In genomic region chr2:163610817-163611556, GRCh38 we compare ENCODE assay signal across 13 cellular contexts.
A peak's percentile ranks its signal among the peaks of the same experiment; 100 is the strongest.
DNase-seq lines count a peak whose midpoint lies in the region; ATAC-seq and TF ChIP-seq lines count a peak whose summit lies in the region.
"Had no signal": no experiment of that assay in that cellular context is flagged by ENCODE, and none has a peak within 500 bp of the region (broad histone marks: within the 10 kb centered on the region; RNA-seq: fewer than 3 reads in every experiment).

No MANE protein-coding gene starts in this region.

- DNase-seq in 8988T, result peak; percentile 22
- peak; percentile 32 for DNase-seq in PC-3
- peak; percentile 43 for DNase-seq in inferior parietal cortex (ENCODE audit: extremely low spot score)
- DNase-seq in left colon, result no peak
- DNase-seq in activated CD4-positive, alpha-beta T cell treated with anti-CD3 and anti-CD28 coated beads for 36 hours, result no peak
- no peak for DNase-seq in osteoblast (ENCODE audit: insufficient read length, low spot score, missing footprints)
- DNase-seq in CD4-positive, alpha-beta T cell, result no peak
- DNase-seq: CD8-positive, alpha-beta memory T cell; T-helper 1 cell had no signal

- ATAC-seq in GM19351 (IDR thresholded peaks at IDR 0.05; ENCODE audit: unreplicated experiment), result peak; percentile 51
- peak; percentile 53 for ATAC-seq in PC-3
- ATAC-seq in left colon, result no peak
- no peak for ATAC-seq in activated CD4-positive, alpha-beta T cell treated with anti-CD3 and anti-CD28 coated beads for 36 hours
- ATAC-seq in CD4-positive, alpha-beta T cell (ENCODE audit: poor library complexity), result no peak
- ATAC-seq: K562 had no signal

- no peaks in the 10 kb centered on the region for H3K79me2 ChIP-seq in PC-3 (ENCODE audit: low read length)
- no peaks in the 10 kb centered on the region for H3K79me2 ChIP-seq in osteoblast (ENCODE audit: insufficient read depth, low read length)
- H3K79me2 ChIP-seq: parathyroid adenoma had no signal

- no peaks in the 10 kb centered on the region for H3K27me3 ChIP-seq in PC-3 (ENCODE audit: low read length)
- H3K27me3 ChIP-seq in osteoblast (ENCODE audit: insufficient read depth, low read length), result no peaks in the 10 kb centered on the region
- no peaks in the 10 kb centered on the region for H3K27me3 ChIP-seq in CD4-positive, alpha-beta T cell (ENCODE audit: control insufficient read depth, insufficient read depth, low read length)

- no peak overlapping the region for H3K4me2 ChIP-seq in PC-3 (ENCODE audit: low read length)
- no peak overlapping the region for H3K4me2 ChIP-seq in osteoblast (ENCODE audit: insufficient read depth, low read length)

- H4K20me1 ChIP-seq in PC-3 (ENCODE audit: low read length), result no peaks in the 10 kb centered on the region
- H4K20me1 ChIP-seq in osteoblast (ENCODE audit: insufficient read depth, low read length), result no peaks in the 10 kb centered on the region

- no peaks in the 10 kb centered on the region for H3K4me1 Mint-ChIP-seq in activated CD4-positive, alpha-beta T cell treated with anti-CD3 and anti-CD28 coated beads for 36 hours
- H3K4me1 Mint-ChIP-seq in CD4-positive, alpha-beta T cell (ENCODE audit: low read depth), result no peaks in the 10 kb centered on the region
- H3K4me1 Mint-ChIP-seq: activated naive CD4-positive, alpha-beta T cell treated with anti-CD3 and anti-CD28 coated beads, Interleukin-2, amount 50 U/mL, for 24 hours; CD8-positive, alpha-beta memory T cell had no signal

- H3K9me3 ChIP-seq in PC-3 (ENCODE audit: low read length) (no peaks in the 10 kb centered on the region), osteoblast (ENCODE audit: low read depth, low read length) (no peaks in the 10 kb centered on the region)
- H3K9me3 ChIP-seq in CD4-positive, alpha-beta T cell (ENCODE audit: control insufficient read depth, low read length), result no peaks in the 10 kb centered on the region

- no peak overlapping the region for H3K27ac Mint-ChIP-seq in activated CD4-positive, alpha-beta T cell treated with anti-CD3 and anti-CD28 coated beads for 36 hours
- no peak overlapping the region for H3K27ac Mint-ChIP-seq in CD4-positive, alpha-beta T cell
- H3K27ac Mint-ChIP-seq: activated naive CD4-positive, alpha-beta T cell treated with anti-CD3 and anti-CD28 coated beads, Interleukin-2, amount 50 U/mL, for 24 hours; CD8-positive, alpha-beta memory T cell had no signal

- no peak overlapping the region for H3K4me3 Mint-ChIP-seq in activated CD4-positive, alpha-beta T cell treated with anti-CD3 and anti-CD28 coated beads for 36 hours
- H3K4me3 Mint-ChIP-seq in CD4-positive, alpha-beta T cell, result no peak overlapping the region
- H3K4me3 Mint-ChIP-seq: activated naive CD4-positive, alpha-beta T cell treated with anti-CD3 and anti-CD28 coated beads, Interleukin-2, amount 50 U/mL, for 24 hours; CD8-positive, alpha-beta memory T cell had no signal

- no peak overlapping the region for H3K9ac ChIP-seq in PC-3 (ENCODE audit: low read length)
- H3K9ac ChIP-seq: parathyroid adenoma had no signal

- no peaks in the 10 kb centered on the region for H3F3A ChIP-seq in PC-3 (ENCODE audit: low read length, unreplicated experiment)

- peaks cover 2% of the 10 kb centered on the region for H3K9me3 Mint-ChIP-seq in activated CD4-positive, alpha-beta T cell treated with anti-CD3 and anti-CD28 coated beads for 36 hours (ENCODE audit: low read depth)
- no peaks in the 10 kb centered on the region for H3K9me3 Mint-ChIP-seq in CD4-positive, alpha-beta T cell
- H3K9me3 Mint-ChIP-seq: activated naive CD4-positive, alpha-beta T cell treated with anti-CD3 and anti-CD28 coated beads, Interleukin-2, amount 50 U/mL, for 24 hours had no signal

- H3K36me3 Mint-ChIP-seq in activated CD4-positive, alpha-beta T cell treated with anti-CD3 and anti-CD28 coated beads for 36 hours (ENCODE audit: low read depth), result no peaks in the 10 kb centered on the region
- no peaks in the 10 kb centered on the region for H3K36me3 Mint-ChIP-seq in CD4-positive, alpha-beta T cell (ENCODE audit: low read depth)
- H3K36me3 Mint-ChIP-seq: activated naive CD4-positive, alpha-beta T cell treated with anti-CD3 and anti-CD28 coated beads, Interleukin-2, amount 50 U/mL, for 24 hours; CD8-positive, alpha-beta memory T cell had no signal

- H3K27me3 Mint-ChIP-seq in activated CD4-positive, alpha-beta T cell treated with anti-CD3 and anti-CD28 coated beads for 36 hours, result no peaks in the 10 kb centered on the region
- no peaks in the 10 kb centered on the region for H3K27me3 Mint-ChIP-seq in CD4-positive, alpha-beta T cell
- H3K27me3 Mint-ChIP-seq: activated naive CD4-positive, alpha-beta T cell treated with anti-CD3 and anti-CD28 coated beads, Interleukin-2, amount 50 U/mL, for 24 hours; CD8-positive, alpha-beta memory T cell had no signal

- CTCF ChIA-PET in PC-3 (lab: Charles Lee), result no interaction called here
- CTCF ChIA-PET in activated CD4-positive, alpha-beta T cell treated with anti-CD3 and anti-CD28 coated beads for 36 hours (lab: Charles Lee), result no interaction called here
- CTCF ChIA-PET in CD4-positive, alpha-beta T cell (lab: Charles Lee), result no interaction called here

- intact Hi-C loops in PC-3 (cut with micrococcal nuclease) (no loop called here), left colon (cut with DNase I, micrococcal nuclease) (no loop called here)
- intact Hi-C loops in activated CD4-positive, alpha-beta T cell treated with anti-CD3 and anti-CD28 coated beads for 36 hours (cut with DNase I, micrococcal nuclease), result no loop called here
- intact Hi-C loops in CD4-positive, alpha-beta T cell (cut with DNase I, micrococcal nuclease), result loop anchor here in 1 of 2 experiments (5.0 kb wide), 1 partner anchor 411 kb away; no protein-coding TSS in a partner anchor

- H2AFZ ChIP-seq in PC-3 (ENCODE audit: low read length) (no peak overlapping the region), osteoblast (ENCODE audit: low read length) (no peak overlapping the region)
- H2AFZ ChIP-seq: parathyroid adenoma had no signal

- H3K36me3 ChIP-seq in PC-3 (ENCODE audit: low read depth, low read length), result no peaks in the 10 kb centered on the region
- peaks cover 3% of the 10 kb centered on the region for H3K36me3 ChIP-seq in osteoblast (ENCODE audit: insufficient read depth, low read length)

- H3K27ac ChIP-seq in PC-3 (ENCODE audit: low read length) (no peak overlapping the region), osteoblast (ENCODE audit: low read depth, low read length) (no peak overlapping the region)
- no peak overlapping the region for H3K27ac ChIP-seq in CD4-positive, alpha-beta T cell (ENCODE audit: low read depth, low read length)
- H3K27ac ChIP-seq: parathyroid adenoma had no signal

- BruUV-seq in PC-3 (replicated peaks; lab: Mats Ljungman, UMichigan), result no TSS peak

- TF ChIP-seq CTCF in PC-3 (conservative IDR thresholded peaks at IDR 0.05; ENCODE audit: low read depth, low read length) (peak; percentile 53), osteoblast (IDR thresholded peaks at IDR 0.05; ENCODE audit: extremely low read depth, low read depth, low read length) (no peak)
- no peak for TF ChIP-seq CTCF in CD4-positive, alpha-beta T cell (IDR thresholded peaks at IDR 0.05)

- no peaks in the 10 kb centered on the region for H3K9me2 ChIP-seq in PC-3 (replicated peaks; ENCODE audit: low read length)

- H3K4me3 ChIP-seq in PC-3 (ENCODE audit: low read length) (no peak overlapping the region), osteoblast (ENCODE audit: insufficient read depth, low read length) (no peak overlapping the region)
- H3K4me3 ChIP-seq: K562 had no signal

- H3K4me1 ChIP-seq in PC-3 (ENCODE audit: insufficient read depth, low read length) (no peaks in the 10 kb centered on the region), osteoblast (ENCODE audit: insufficient read depth, low read length) (no peaks in the 10 kb centered on the region)
- H3K4me1 ChIP-seq: parathyroid adenoma had no signal

- POLR2A ChIA-PET in PC-3 (lab: Charles Lee; ENCODE audit: unreplicated experiment), result no interaction called here
- POLR2A ChIA-PET in activated CD4-positive, alpha-beta T cell treated with anti-CD3 and anti-CD28 coated beads for 36 hours (lab: Charles Lee), result no interaction called here
- POLR2A ChIA-PET in CD4-positive, alpha-beta T cell (lab: Charles Lee), result no interaction called here

Comparison
In these comparisons a context has a peak if more than half of its experiments do, and no peak if none do; other contexts are left out.
1. DNase-seq: peak in 8988T (single experiment), PC-3 (single experiment) and inferior parietal cortex (single experiment); none in left colon (0 of 2), activated CD4-positive, alpha-beta T cell treated with anti-CD3 and anti-CD28 coated beads for 36 hours (single experiment), osteoblast (single experiment) and CD4-positive, alpha-beta T cell (0 of 10).
2. ATAC-seq: peak in GM19351 (single experiment) and PC-3 (single experiment); none in left colon (single experiment), activated CD4-positive, alpha-beta T cell treated with anti-CD3 and anti-CD28 coated beads for 36 hours (single experiment) and CD4-positive, alpha-beta T cell (single experiment).